8 cellular contexts compared by ENCODE assay signal in the genomic region with DNA sequence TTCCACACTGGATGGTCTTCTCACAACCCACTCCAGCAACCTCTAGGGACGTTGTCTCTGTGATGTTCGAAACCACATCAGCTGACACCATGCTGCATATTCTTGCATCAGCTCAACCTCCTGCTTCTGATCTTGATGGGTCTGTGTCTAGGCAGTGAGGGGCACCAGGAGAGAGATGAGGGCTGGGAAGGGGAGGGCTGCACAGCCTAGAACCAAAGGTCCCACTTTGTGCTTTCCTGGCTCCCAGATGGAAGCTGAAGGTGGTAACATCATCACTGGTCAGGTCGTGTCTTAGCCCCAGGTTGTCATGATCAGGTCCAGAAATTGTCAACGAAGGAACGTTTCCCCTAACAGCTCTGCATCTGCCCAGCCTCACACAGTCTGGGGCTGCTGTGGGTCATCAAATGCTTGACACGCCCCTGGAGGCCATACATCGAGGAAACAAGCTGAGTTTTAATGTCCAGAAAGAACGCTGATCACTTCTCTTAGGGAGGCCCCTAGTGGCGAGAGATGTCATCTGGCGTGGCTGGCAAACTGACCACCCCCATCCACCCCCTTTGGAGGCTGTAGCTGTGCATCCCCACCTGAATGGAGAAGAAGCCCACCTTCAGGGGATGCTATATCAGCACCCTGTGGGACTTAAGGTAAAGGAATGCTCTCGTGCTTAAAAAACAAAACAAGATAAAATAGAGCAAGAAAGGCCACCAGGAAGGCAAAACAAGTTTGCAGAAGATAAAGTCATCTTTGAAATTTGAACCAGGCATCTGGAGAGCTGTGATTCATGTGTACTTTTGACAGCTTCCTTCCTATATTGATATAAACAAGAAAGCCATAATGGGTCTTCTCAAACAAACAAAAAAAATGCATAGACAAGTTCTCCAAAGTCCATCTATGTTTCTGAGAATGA. TPM values are rescaled to one million over a fixed set of nuclear protein-coding genes. Genes with fewer than 3 reads are reported as not detected.
DNase-seq lines count a peak whose midpoint lies in the region; ATAC-seq and TF ChIP-seq lines count a peak whose summit lies in the region.

No MANE protein-coding gene starts in this region.

- WGBS in gastroesophageal sphincter (ENCODE audit: low coverage in 1 of 2), 2 donors, result 3 to 42% methylated on average over 4 to 8 of the region's 11 CpGs

- peaks cover 6% of the 10 kb centered on the region for H3K9me3 Mint-ChIP-seq in activated CD8-positive, alpha-beta T cell treated with anti-CD3 and anti-CD28 coated beads, Interleukin-2, amount 10 ng/mL, durations not matched to agents 7 days and 5 days (ENCODE audit: insufficient read depth)

- H3K27ac ChIP-seq in gastroesophageal sphincter, result no peak overlapping the region

- TF ChIP-seq EP300 in gastroesophageal sphincter (IDR thresholded peaks at IDR 0.05), result no peak

- H3K4me1 Mint-ChIP-seq in activated CD8-positive, alpha-beta T cell treated with anti-CD3 and anti-CD28 coated beads, Interleukin-2, amount 10 ng/mL, durations not matched to agents 7 days and 5 days (ENCODE audit: low read depth), result peaks cover 39% of the 10 kb centered on the region

- ATAC-seq in GM18517 (IDR thresholded peaks at IDR 0.05; ENCODE audit: unreplicated experiment) (peak; percentile 75), HG03097 (IDR thresholded peaks at IDR 0.05; ENCODE audit: low FRiP score, unreplicated experiment) (peak; percentile 57), gastroesophageal sphincter (peak; percentile 53), HG02840 (IDR thresholded peaks at IDR 0.05; ENCODE audit: low FRiP score, unreplicated experiment) (no peak)
- peak; percentile 65 for ATAC-seq in activated CD8-positive, alpha-beta T cell treated with anti-CD3 and anti-CD28 coated beads, Interleukin-2, amount 10 ng/mL, durations not matched to agents 7 days and 5 days

- H3K4me1 ChIP-seq in gastroesophageal sphincter, result peaks cover 0 to 9% (median 4%) of the 10 kb centered on the region in 3 donors

- peaks cover 0 to 17% (median 0%) of the 10 kb centered on the region in 3 donors for H3K9me3 ChIP-seq in gastroesophageal sphincter

- H3K27ac Mint-ChIP-seq in activated CD8-positive, alpha-beta T cell treated with anti-CD3 and anti-CD28 coated beads, Interleukin-2, amount 10 ng/mL, durations not matched to agents 7 days and 5 days, result peak overlapping the region; percentile 96

- H3K36me3 Mint-ChIP-seq in activated CD8-positive, alpha-beta T cell treated with anti-CD3 and anti-CD28 coated beads, Interleukin-2, amount 10 ng/mL, durations not matched to agents 7 days and 5 days (ENCODE audit: low read depth), result peaks cover 19% of the 10 kb centered on the region

- POLR2A ChIA-PET in activated CD8-positive, alpha-beta T cell treated with anti-CD3 and anti-CD28 coated beads, Interleukin-2, amount 10 ng/mL, durations not matched to agents 7 days and 5 days (lab: Charles Lee), result interaction anchor here (0.7 to 1.6 kb wide), 5 partner anchors 54 to 192 kb away, joined by 3 to 25 read pairs (median 3); a partner anchor contains a TSS

- CTCF ChIA-PET in activated CD8-positive, alpha-beta T cell treated with anti-CD3 and anti-CD28 coated beads, Interleukin-2, amount 10 ng/mL, durations not matched to agents 7 days and 5 days (lab: Charles Lee), result interaction anchor here (0.6 to 3.3 kb wide), 45 partner anchors 8 to 226 kb away, joined by 3 to 40 read pairs (median 5); a partner anchor contains a TSS

- H3K36me3 ChIP-seq in gastroesophageal sphincter, result peaks cover 0 to 7% of the 10 kb centered on the region in 2 donors

- H3K4me3 ChIP-seq in gastroesophageal sphincter, result no peak overlapping the region

- TF ChIP-seq CTCF in gastroesophageal sphincter (IDR thresholded peaks at IDR 0.05), result peak in 3 of 4 experiments; percentile 57 to 75 (median 64)

- TF ChIP-seq POLR2A in gastroesophageal sphincter (IDR thresholded peaks at IDR 0.05), result no peak

- H3K27me3 ChIP-seq in gastroesophageal sphincter, result no peaks in the 10 kb centered on the region

- H3K27me3 Mint-ChIP-seq in activated CD8-positive, alpha-beta T cell treated with anti-CD3 and anti-CD28 coated beads, Interleukin-2, amount 10 ng/mL, durations not matched to agents 7 days and 5 days (ENCODE audit: low read depth), result no peaks in the 10 kb centered on the region

- H3K4me3 Mint-ChIP-seq in activated CD8-positive, alpha-beta T cell treated with anti-CD3 and anti-CD28 coated beads, Interleukin-2, amount 10 ng/mL, durations not matched to agents 7 days and 5 days, result peak overlapping the region; percentile 43

- DNase-seq in CD1c-positive myeloid dendritic cell (ENCODE audit: extremely low spot score) (peak; percentile 66), NCI-H510A (lab: John Stamatoyannopoulos, UW) (peak; percentile 65), pons (ENCODE audit: low spot score) (peak; percentile 45)
- peak; percentile 64 for DNase-seq in activated CD8-positive, alpha-beta T cell treated with anti-CD3 and anti-CD28 coated beads, Interleukin-2, amount 10 ng/mL, durations not matched to agents 7 days and 5 days

RNA-seq across cellular contexts. Expression of a gene that starts 58.3 kb away (rescaled TPM):
- total RNA-seq in activated CD8-positive, alpha-beta T cell treated with anti-CD3 and anti-CD28 coated beads, Interleukin-2, amount 10 ng/mL, durations not matched to agents 7 days and 5 days, result 10 to 100 TPM; 40.8 to 41.4 TPM
- 10 to 100 TPM; 22.9 to 53.2 (median 45.0) TPM for total RNA-seq in gastroesophageal sphincter
